Comparison of ENCODE assay signal across 1 cellular context in the genomic region with DNA sequence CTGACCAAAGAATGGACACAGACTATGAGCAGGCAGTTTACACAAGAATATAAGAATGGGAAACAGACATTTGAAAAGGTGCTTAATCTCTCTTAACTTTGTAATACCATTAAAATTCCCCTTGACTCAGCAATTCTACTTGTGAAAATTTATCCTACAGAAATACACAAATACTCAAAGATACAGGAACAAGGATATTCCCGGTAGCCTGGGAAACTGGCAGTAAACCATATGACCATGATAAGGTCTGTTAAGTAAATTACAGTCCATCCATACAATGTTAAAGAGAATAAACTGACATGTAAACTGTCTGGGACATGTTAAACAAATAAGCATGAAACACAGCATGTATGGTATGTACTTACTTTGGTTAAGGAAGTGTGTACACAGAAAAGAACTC.
TF ChIP-seq lines count a peak whose summit lies in the region.

No MANE protein-coding gene starts in this region.

TF ChIP-seq in HepG2, 621 proteins besides CTCF, POLR2A, EP300 and RAD21:
- TF ChIP-seq, protein P1, sequence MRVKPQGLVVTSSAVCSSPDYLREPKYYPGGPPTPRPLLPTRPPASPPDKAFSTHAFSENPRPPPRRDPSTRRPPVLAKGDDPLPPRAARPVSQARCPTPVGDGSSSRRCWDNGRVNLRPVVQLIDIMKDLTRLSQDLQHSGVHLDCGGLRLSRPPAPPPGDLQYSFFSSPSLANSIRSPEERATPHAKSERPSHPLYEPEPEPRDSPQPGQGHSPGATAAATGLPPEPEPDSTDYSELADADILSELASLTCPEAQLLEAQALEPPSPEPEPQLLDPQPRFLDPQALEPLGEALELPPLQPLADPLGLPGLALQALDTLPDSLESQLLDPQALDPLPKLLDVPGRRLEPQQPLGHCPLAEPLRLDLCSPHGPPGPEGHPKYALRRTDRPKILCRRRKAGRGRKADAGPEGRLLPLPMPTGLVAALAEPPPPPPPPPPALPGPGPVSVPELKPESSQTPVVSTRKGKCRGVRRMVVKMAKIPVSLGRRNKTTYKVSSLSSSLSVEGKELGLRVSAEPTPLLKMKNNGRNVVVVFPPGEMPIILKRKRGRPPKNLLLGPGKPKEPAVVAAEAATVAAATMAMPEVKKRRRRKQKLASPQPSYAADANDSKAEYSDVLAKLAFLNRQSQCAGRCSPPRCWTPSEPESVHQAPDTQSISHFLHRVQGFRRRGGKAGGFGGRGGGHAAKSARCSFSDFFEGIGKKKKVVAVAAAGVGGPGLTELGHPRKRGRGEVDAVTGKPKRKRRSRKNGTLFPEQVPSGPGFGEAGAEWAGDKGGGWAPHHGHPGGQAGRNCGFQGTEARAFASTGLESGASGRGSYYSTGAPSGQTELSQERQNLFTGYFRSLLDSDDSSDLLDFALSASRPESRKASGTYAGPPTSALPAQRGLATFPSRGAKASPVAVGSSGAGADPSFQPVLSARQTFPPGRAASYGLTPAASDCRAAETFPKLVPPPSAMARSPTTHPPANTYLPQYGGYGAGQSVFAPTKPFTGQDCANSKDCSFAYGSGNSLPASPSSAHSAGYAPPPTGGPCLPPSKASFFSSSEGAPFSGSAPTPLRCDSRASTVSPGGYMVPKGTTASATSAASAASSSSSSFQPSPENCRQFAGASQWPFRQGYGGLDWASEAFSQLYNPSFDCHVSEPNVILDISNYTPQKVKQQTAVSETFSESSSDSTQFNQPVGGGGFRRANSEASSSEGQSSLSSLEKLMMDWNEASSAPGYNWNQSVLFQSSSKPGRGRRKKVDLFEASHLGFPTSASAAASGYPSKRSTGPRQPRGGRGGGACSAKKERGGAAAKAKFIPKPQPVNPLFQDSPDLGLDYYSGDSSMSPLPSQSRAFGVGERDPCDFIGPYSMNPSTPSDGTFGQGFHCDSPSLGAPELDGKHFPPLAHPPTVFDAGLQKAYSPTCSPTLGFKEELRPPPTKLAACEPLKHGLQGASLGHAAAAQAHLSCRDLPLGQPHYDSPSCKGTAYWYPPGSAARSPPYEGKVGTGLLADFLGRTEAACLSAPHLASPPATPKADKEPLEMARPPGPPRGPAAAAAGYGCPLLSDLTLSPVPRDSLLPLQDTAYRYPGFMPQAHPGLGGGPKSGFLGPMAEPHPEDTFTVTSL (CRISPR knock-in tag; IDR thresholded peaks at IDR 0.05; ENCODE audit: borderline replicate concordance): no peak
- TF ChIP-seq ZNF251 (CRISPR knock-in tag; IDR thresholded peaks at IDR 0.05) (no peak), MAFF (IDR thresholded peaks at IDR 0.05; ENCODE audit: low read depth, low read length) (peak; percentile 83), MIER2 (CRISPR knock-in tag; IDR thresholded peaks at IDR 0.05) (no peak), ZNF598 (CRISPR knock-in tag; IDR thresholded peaks at IDR 0.05; ENCODE audit: borderline replicate concordance) (no peak), SP2 (CRISPR knock-in tag; IDR thresholded peaks at IDR 0.05) (no peak), HNF4A (CRISPR knock-in tag; IDR thresholded peaks at IDR 0.05) (no peak), ZC3H4 (CRISPR knock-in tag; IDR thresholded peaks at IDR 0.05; ENCODE audit: borderline replicate concordance) (no peak), MEF2D (CRISPR knock-in tag; IDR thresholded peaks at IDR 0.05) (no peak), ZMAT3 (CRISPR knock-in tag; conservative IDR thresholded peaks at IDR 0.05) (no peak), BORCS8-MEF2B (CRISPR knock-in tag; IDR thresholded peaks at IDR 0.05) (no peak), ZNF670 (CRISPR knock-in tag; IDR thresholded peaks at IDR 0.05; ENCODE audit: borderline replicate concordance) (no peak), CC2D1A (CRISPR knock-in tag; IDR thresholded peaks at IDR 0.05) (no peak), AGO2 (optimal IDR thresholded peaks at IDR 0.05; ENCODE audit: low read depth, low read length) (no peak), MAFK (conservative IDR thresholded peaks at IDR 0.05 in 1 of 2, IDR thresholded peaks at IDR 0.05 in 1 of 2; ENCODE audit: low read length in 2 of 2) (peak; percentile 79 to 94), ZNF713 (CRISPR knock-in tag; IDR thresholded peaks at IDR 0.05) (no peak), ZNF160 (CRISPR knock-in tag; IDR thresholded peaks at IDR 0.05) (no peak)
- TF ChIP-seq, protein P2, sequence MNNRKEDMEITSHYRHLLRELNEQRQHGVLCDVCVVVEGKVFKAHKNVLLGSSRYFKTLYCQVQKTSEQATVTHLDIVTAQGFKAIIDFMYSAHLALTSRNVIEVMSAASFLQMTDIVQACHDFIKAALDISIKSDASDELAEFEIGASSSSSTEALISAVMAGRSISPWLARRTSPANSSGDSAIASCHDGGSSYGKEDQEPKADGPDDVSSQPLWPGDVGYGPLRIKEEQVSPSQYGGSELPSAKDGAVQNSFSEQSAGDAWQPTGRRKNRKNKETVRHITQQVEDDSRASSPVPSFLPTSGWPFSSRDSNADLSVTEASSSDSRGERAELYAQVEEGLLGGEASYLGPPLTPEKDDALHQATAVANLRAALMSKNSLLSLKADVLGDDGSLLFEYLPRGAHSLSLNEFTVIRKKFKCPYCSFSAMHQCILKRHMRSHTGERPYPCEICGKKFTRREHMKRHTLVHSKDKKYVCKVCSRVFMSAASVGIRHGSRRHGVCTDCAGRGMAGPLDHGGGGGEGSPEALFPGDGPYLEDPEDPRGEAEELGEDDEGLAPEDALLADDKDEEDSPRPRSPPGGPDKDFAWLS (CRISPR knock-in tag; IDR thresholded peaks at IDR 0.05; ENCODE audit: borderline replicate concordance): no peak
